1 cellular context compared by ENCODE assay signal in genomic region chr16:1984347-1985225, GRCh38.
TF ChIP-seq lines count a peak whose summit lies in the region.

No MANE protein-coding gene starts in this region.

TF ChIP-seq in GM12878, 131 proteins besides CTCF, POLR2A, EP300 and RAD21:
- peak; percentile 7; the same call in 1 of the 2 replicates for TF ChIP-seq BACH1 (IDR thresholded peaks at IDR 0.05; ENCODE audit: borderline replicate concordance)
- TF ChIP-seq NFXL1 (IDR thresholded peaks at IDR 0.05; ENCODE audit: borderline replicate concordance): no peak
- 0 out of 2 replicates have a peak, but pooled peaks have one; percentile 70 for TF ChIP-seq NKRF (conservative IDR thresholded peaks at IDR 0.05)
- peak; percentile 52 for TF ChIP-seq HDAC6 (IDR thresholded peaks at IDR 0.05; ENCODE audit: unreplicated experiment)
- 0 out of 2 replicates have a peak, but pooled peaks have one; percentile 8 for TF ChIP-seq LARP7 (IDR thresholded peaks at IDR 0.05)
